In genomic region chr2:144703852-144704324, GRCh38 we compare ENCODE assay signal across 1 cellular context.
TF ChIP-seq lines count a peak whose summit lies in the region.

No MANE protein-coding gene starts in this region.

TF ChIP-seq in K562, 482 proteins besides CTCF, POLR2A, EP300 and RAD21 (continued from another document and continues in another):
- peak in 1 of 2 experiments; percentile 45; a peak in 1 of 4 replicates for TF ChIP-seq ETV6 (IDR thresholded peaks at IDR 0.05; ENCODE audit: borderline replicate concordance in 1 of 2, low read depth in 2 of 2, low read length in 1 of 2)
- TF ChIP-seq ETV6 (CRISPR knock-in tag; IDR thresholded peaks at IDR 0.05; ENCODE audit: borderline replicate concordance), result no peak
- peak; percentile 91 for TF ChIP-seq MAFG (tag; conservative IDR thresholded peaks at IDR 0.05)
- TF ChIP-seq PCBP1 (IDR thresholded peaks at IDR 0.05; ENCODE audit: low read depth, low read length, poor library complexity, severe bottlenecking), result no peak
- TF ChIP-seq MEF2A (IDR thresholded peaks at IDR 0.05; ENCODE audit: control insufficient read depth, low read depth, low read length), result no peak
- TF ChIP-seq ZNF384 (IDR thresholded peaks at IDR 0.05; ENCODE audit: low read depth, low read length), result peak; percentile 71
- no peak for TF ChIP-seq ATF2 (CRISPR knock-in tag; IDR thresholded peaks at IDR 0.05)
- 0 out of 2 replicates have a peak, but pooled peaks have one; percentile 31 for TF ChIP-seq PTRF (tag; IDR thresholded peaks at IDR 0.05)
- no peak for TF ChIP-seq CBX8 (IDR thresholded peaks at IDR 0.05; ENCODE audit: borderline replicate concordance, extremely low read depth, low read depth, low read length, poor library complexity, severe bottlenecking)
- TF ChIP-seq KDM2B (CRISPR knock-in tag; IDR thresholded peaks at IDR 0.05), result no peak
- TF ChIP-seq NCOR1 (IDR thresholded peaks at IDR 0.05), result 0 out of 2 replicates have a peak, but pooled peaks have one; percentile 22
- 0 out of 4 replicates have a peak, but pooled peaks of 1 of the 2 experiments have one; percentile 49 for TF ChIP-seq MNT (conservative IDR thresholded peaks at IDR 0.05)
- TF ChIP-seq ARNT (IDR thresholded peaks at IDR 0.05), result 0 out of 4 replicates have a peak, but pooled peaks of 1 of the 2 experiments have one; percentile 60
- peak; percentile 87 for TF ChIP-seq CTBP1 (IDR thresholded peaks at IDR 0.05; ENCODE audit: borderline replicate concordance)
- TF ChIP-seq NFE2 (IDR thresholded peaks at IDR 0.05; ENCODE audit: low read depth), result peak; percentile 95
- TF ChIP-seq ZNF232 (CRISPR knock-in tag; IDR thresholded peaks at IDR 0.05), result no peak
- no peak for TF ChIP-seq ATF1 (CRISPR knock-in tag; IDR thresholded peaks at IDR 0.05)
- TF ChIP-seq ATF1 (tag; IDR thresholded peaks at IDR 0.05), result peak; percentile 52; the same call in 1 of the 2 replicates
- no peak for TF ChIP-seq ZNF134 (CRISPR knock-in tag; conservative IDR thresholded peaks at IDR 0.05)
- TF ChIP-seq MGA (IDR thresholded peaks at IDR 0.05), result peak; percentile 39
- TF ChIP-seq ZNF318 (IDR thresholded peaks at IDR 0.05; ENCODE audit: borderline replicate concordance in 1 of 2, low read depth in 1 of 2), result peak in 1 of 2 experiments; percentile 62; a peak in 2 of 4 replicates
- no peak for TF ChIP-seq IRF1 (CRISPR knock-in tag; IDR thresholded peaks at IDR 0.05; ENCODE audit: borderline replicate concordance)
